ENCODE assay signal across 16 cellular contexts in the genomic region with DNA sequence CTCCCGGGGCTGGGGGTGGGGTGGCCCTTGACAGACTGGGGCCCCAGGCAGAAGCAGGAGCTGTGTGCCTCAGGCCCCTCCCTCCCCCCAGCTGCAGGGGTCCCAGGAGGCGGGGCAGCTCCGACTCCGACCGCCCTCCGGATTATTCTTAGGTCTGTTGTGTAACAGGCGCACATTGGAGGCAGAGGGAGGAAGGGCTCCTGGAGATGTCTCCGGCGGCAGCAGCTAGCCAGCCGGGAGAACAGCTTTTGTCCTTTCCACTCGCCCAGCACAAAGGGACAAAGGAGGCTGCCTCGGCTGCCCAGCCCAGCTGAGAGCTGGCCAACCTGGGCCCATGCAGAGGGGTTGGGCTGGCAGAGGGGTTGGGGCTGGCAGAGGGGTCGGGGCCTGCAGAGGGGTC. TPM values are rescaled to one million over a fixed set of nuclear protein-coding genes. Genes with fewer than 3 reads are reported as not detected.
DNase-seq lines count a peak whose midpoint lies in the region; ATAC-seq and TF ChIP-seq lines count a peak whose summit lies in the region.
"Had no signal": no experiment of that assay in that cellular context is flagged by ENCODE, and none has a peak within 500 bp of the region (broad histone marks: within the 10 kb centered on the region; RNA-seq: fewer than 3 reads in every experiment).

No MANE protein-coding gene starts in this region.

- ATAC-seq in Panc1 (peak; percentile 1; the same call in 1 of the 2 replicates), lower lobe of right lung (no peak)

- H3K27ac ChIP-seq in BLaER1: peak overlapping the region; percentile 75
- H3K27ac ChIP-seq in Panc1 (ENCODE audit: low read length): peak overlapping the region; percentile 96
- peak overlapping the region; percentile 81 to 99 (median 96) for H3K27ac ChIP-seq in dorsolateral prefrontal cortex
- H3K27ac ChIP-seq in neural cell (ENCODE audit: low read length): peak overlapping the region; percentile 12
- H3K27ac ChIP-seq in lower lobe of right lung: no peak overlapping the region
- H3K27ac ChIP-seq: SJCRH30, thoracic aorta had no signal

- POLR2A ChIA-PET in Panc1 (lab: Charles Lee): no interaction called here

- no peak for DNase-seq in Panc1 (ENCODE audit: low read depth, low spot score)
- peak; percentile 50 to 81 (median 72) for DNase-seq in dorsolateral prefrontal cortex
- DNase-seq in lower lobe of right lung: no peak
- DNase-seq in NCI-H1092 (lab: John Stamatoyannopoulos, UW): no peak
- DNase-seq in DMS153 (lab: John Stamatoyannopoulos, UW): no peak
- no peak for DNase-seq in AG08395 (ENCODE audit: low spot score)
- DNase-seq: ACHN; activated CD4-positive, alpha-beta T cell treated with anti-CD3 and anti-CD28 coated beads, Interleukin-2, amount 10 ng/mL, durations not matched to agents 24 days and 14 days; activated naive CD8-positive, alpha-beta T cell treated with anti-CD3 and anti-CD28 coated beads, Interleukin-2, amount 10 ng/mL, durations not matched to agents 7 days and 5 days; activated T-cell treated with anti-CD3 and anti-CD28 coated beads, Interleukin-2, amount 50 U/mL, for 1 hour; erythroblast; SJCRH30; T-helper 9 cell had no signal

- CTCF ChIA-PET in Panc1 (lab: Charles Lee): no interaction called here

- H3K9me3 ChIP-seq in BLaER1 (no peaks in the 10 kb centered on the region), Panc1 (ENCODE audit: control insufficient read depth, insufficient read depth, low read depth, low read length) (no peaks in the 10 kb centered on the region), neural cell (ENCODE audit: low read length) (no peaks in the 10 kb centered on the region), lower lobe of right lung (no peaks in the 10 kb centered on the region)
- H3K9me3 ChIP-seq: SJCRH30, thoracic aorta had no signal

- no peak overlapping the region for H2AFZ ChIP-seq in neural cell (ENCODE audit: low read depth, low read length)

- TF ChIP-seq EP300 in neural cell (conservative IDR thresholded peaks at IDR 0.05; ENCODE audit: poor library complexity, severe bottlenecking): no peak

- H3K36me3 ChIP-seq in BLaER1: no peaks in the 10 kb centered on the region
- no peaks in the 10 kb centered on the region for H3K36me3 ChIP-seq in Panc1 (ENCODE audit: control insufficient read depth, insufficient read depth, low read length)
- no peaks in the 10 kb centered on the region for H3K36me3 ChIP-seq in neural cell (ENCODE audit: insufficient read depth, low read length)
- no peaks in the 10 kb centered on the region for H3K36me3 ChIP-seq in lower lobe of right lung
- H3K36me3 ChIP-seq: SJCRH30, thoracic aorta had no signal

- peak overlapping the region; percentile 94 for H3K4me2 ChIP-seq in BLaER1
- H3K4me2 ChIP-seq in neural cell (ENCODE audit: low read length): no peak overlapping the region

- peaks cover 25% of the 10 kb centered on the region for H4K20me1 ChIP-seq in BLaER1
- H4K20me1 ChIP-seq in neural cell (ENCODE audit: insufficient read depth): no peaks in the 10 kb centered on the region

- intact Hi-C loops in Panc1 (cut with micrococcal nuclease; ENCODE audit: unreplicated experiment) (no loop called here), dorsolateral prefrontal cortex (cut with DNase I) (loop anchor here in 1 of 2 donors (5.0 kb wide), 2 partner anchors 81 to 101 kb away; partner anchors contain the start of gene PANK4), lower lobe of right lung (cut with DNase I) (no loop called here)

- TF ChIP-seq CTCF in Panc1 (IDR thresholded peaks at IDR 0.05) (no peak), dorsolateral prefrontal cortex (IDR thresholded peaks at IDR 0.05 in 54 of 56, conservative IDR thresholded peaks at IDR 0.05 in 2 of 56; ENCODE audit: low read depth in 1 of 56, partially characterized antibody in 56 of 56) (peak in 1 of 56 donors; percentile 11), neural cell (IDR thresholded peaks at IDR 0.05; ENCODE audit: poor library complexity, severe bottlenecking) (no peak), lower lobe of right lung (IDR thresholded peaks at IDR 0.05) (no peak)

- H3K79me2 ChIP-seq in neural cell (replicated peaks; ENCODE audit: insufficient read depth, low read length): no peaks in the 10 kb centered on the region

- in situ Hi-C loops in Panc1 (cut with HindIII; ENCODE audit: low pct_unique_long_range_greater_than_20kb, low sequenced_read_pairs): no loop called here

- H3K27me3 ChIP-seq in BLaER1 (peaks cover 45% of the 10 kb centered on the region), Panc1 (ENCODE audit: control insufficient read depth, insufficient read depth, low read length) (no peaks in the 10 kb centered on the region), dorsolateral prefrontal cortex (peaks cover 0 to 15% (median 0%) of the 10 kb centered on the region in 45 donors), neural cell (ENCODE audit: insufficient read depth, low read depth, low read length) (no peaks in the 10 kb centered on the region), lower lobe of right lung (ENCODE audit: low read depth) (peaks cover 58% of the 10 kb centered on the region)

- TF ChIP-seq RAD21 in neural cell (conservative IDR thresholded peaks at IDR 0.05): no peak

- no peaks in the 10 kb centered on the region for H3F3A ChIP-seq in neural cell (ENCODE audit: insufficient read depth, low read length, poor library complexity, severe bottlenecking)

- BruUV-seq in Panc1 (replicated peaks; lab: Mats Ljungman, UMichigan): no TSS peak

- H3K9ac ChIP-seq in BLaER1 (peak overlapping the region; percentile 38; the same call in 1 of the 2 replicates), neural cell (ENCODE audit: low read length) (peak overlapping the region; percentile 55)

- H3K9me2 ChIP-seq in neural cell (ENCODE audit: insufficient read depth, low read length): no peaks in the 10 kb centered on the region

- H3K4me1 ChIP-seq in BLaER1 (peaks cover 98% of the 10 kb centered on the region), Panc1 (ENCODE audit: control insufficient read depth, insufficient read depth, low read length) (peaks cover 84% of the 10 kb centered on the region), lower lobe of right lung (no peaks in the 10 kb centered on the region)

- H3K4me3 ChIP-seq in BLaER1 (peak overlapping the region; percentile 44), Panc1 (ENCODE audit: low read depth in 2 of 2, low read length in 2 of 2) (peak overlapping the region; percentile 16 to 39; a peak in 3 of 4 replicates), dorsolateral prefrontal cortex (peak overlapping the region in 27 of 59 donors; percentile 1 to 74 (median 12)), neural cell (ENCODE audit: low read length) (peak overlapping the region; percentile 47), lower lobe of right lung (no peak overlapping the region)
- H3K4me3 ChIP-seq: SJCRH30, thoracic aorta had no signal

TF ChIP-seq in neural cell, 6 proteins besides CTCF, POLR2A, EP300 and RAD21:
- TF ChIP-seq SMC3 (conservative IDR thresholded peaks at IDR 0.05; ENCODE audit: poor library complexity) (no peak), REST (IDR thresholded peaks at IDR 0.05; ENCODE audit: borderline replicate concordance) (no peak), POLR2AphosphoS5 (IDR thresholded peaks at IDR 0.05) (peak; percentile 25), MXI1 (conservative IDR thresholded peaks at IDR 0.05; ENCODE audit: poor library complexity, severe bottlenecking) (no peak), EZH2 (IDR thresholded peaks at IDR 0.05; ENCODE audit: borderline replicate concordance, insufficient read depth, low read length, poor library complexity, severe bottlenecking) (no peak)

RNA-seq across cellular contexts. Expression of gene PLCH2, which starts 29.7 kb away (rescaled TPM):
- 41.2 TPM for total RNA-seq in Panc1 (2021; ENCODE audit: unreplicated experiment)
- 69.7 TPM for polyA plus RNA-seq in Panc1 (2012; ENCODE audit: insufficient read length)
- 10 to 100 TPM; 15.5 to 43.3 (median 25.0) TPM for total RNA-seq in dorsolateral prefrontal cortex
- polyA plus RNA-seq in neural cell: 5.7 and 6.6 TPM in 2 replicates
- polyA minus RNA-seq in neural cell: 6.4 and 7.3 TPM in 2 replicates
- 3.8 TPM for total RNA-seq in lower lobe of right lung

RNA-seq across cellular contexts. Expression of gene PEX10, which starts 34.0 kb away (rescaled TPM):
- 49.8 TPM for total RNA-seq in Panc1 (2021; ENCODE audit: unreplicated experiment)
- polyA plus RNA-seq in Panc1 (2012; ENCODE audit: insufficient read length): 69.0 TPM
- total RNA-seq in dorsolateral prefrontal cortex: 10 to 100 TPM; 15.4 to 34.4 (median 24.5) TPM
- polyA plus RNA-seq in neural cell: 29.4 and 30.1 TPM in 2 replicates
- 23.0 and 28.0 TPM in 2 replicates for polyA minus RNA-seq in neural cell
- total RNA-seq in lower lobe of right lung: 12.4 TPM

RNA-seq across cellular contexts. Expression of gene RER1, which starts 54.8 kb away (rescaled TPM):
- 235 TPM for total RNA-seq in Panc1 (2021; ENCODE audit: unreplicated experiment)
- 207 TPM for polyA plus RNA-seq in Panc1 (2012; ENCODE audit: insufficient read length)
- total RNA-seq in dorsolateral prefrontal cortex: 100 to 1,000 TPM in 3 of 120 experiments, 10 to 100 TPM in 117; 62.7 to 113 (median 81.7) TPM
- 58.5 and 58.7 TPM in 2 replicates for polyA plus RNA-seq in neural cell
- 50.6 and 51.2 TPM in 2 replicates for polyA minus RNA-seq in neural cell
- total RNA-seq in lower lobe of right lung: 133 TPM

RNA-seq across cellular contexts. Expression of gene MORN1, which starts 55.0 kb away (rescaled TPM):
- total RNA-seq in Panc1 (2021; ENCODE audit: unreplicated experiment): 21.3 TPM
- 13.2 TPM for polyA plus RNA-seq in Panc1 (2012; ENCODE audit: insufficient read length)
- total RNA-seq in dorsolateral prefrontal cortex: 10 to 100 TPM; 14.0 to 39.6 (median 25.8) TPM
- polyA plus RNA-seq in neural cell: 8.2 and 10.9 TPM in 2 replicates
- 17.6 and 19.2 TPM in 2 replicates for polyA minus RNA-seq in neural cell
- total RNA-seq in lower lobe of right lung: 13.4 TPM

Comparison
In these comparisons a context has a peak if more than half of its experiments do, and no peak if none do; other contexts are left out.
1. DNase-seq: peak in dorsolateral prefrontal cortex (10 of 10); none in Panc1 (single experiment), lower lobe of right lung (single experiment), NCI-H1092 (single experiment), DMS153 (single experiment) and AG08395 (single experiment).